ENCODE assay signal across 8 cellular contexts in genomic region chr5:119341452-119342349, GRCh38. TPM values are rescaled to one million over a fixed set of nuclear protein-coding genes. Genes with fewer than 3 reads are reported as not detected.
DNase-seq lines count a peak whose midpoint lies in the region; ATAC-seq and TF ChIP-seq lines count a peak whose summit lies in the region.

No MANE protein-coding gene starts in this region.

- H3K27me3 Mint-ChIP-seq in activated CD4-positive, alpha-beta memory T cell treated with anti-CD3 and anti-CD28 coated beads for 36 hours, result no peaks in the 10 kb centered on the region
- H3K27me3 Mint-ChIP-seq in endothelial cell (ENCODE audit: unreplicated experiment), result peaks cover 2% of the 10 kb centered on the region

- ATAC-seq in GM19397 (IDR thresholded peaks at IDR 0.05; ENCODE audit: unreplicated experiment) (peak; percentile 50), HG03280 (IDR thresholded peaks at IDR 0.05; ENCODE audit: unreplicated experiment) (peak; percentile 55)

- DNase-seq in CD1c-positive myeloid dendritic cell (ENCODE audit: extremely low spot score) (peak; percentile 86), endothelial cell (ENCODE audit: low spot score) (no peak), GM10266 (ENCODE audit: extremely low spot score) (no peak), cerebellar nuclear complex (lab: John Stamatoyannopoulos, UW) (no peak), putamen (ENCODE audit: low spot score) (no peak)
- DNase-seq in activated CD4-positive, alpha-beta memory T cell treated with anti-CD3 and anti-CD28 coated beads for 36 hours, result no peak

- CTCF ChIA-PET in activated CD4-positive, alpha-beta memory T cell treated with anti-CD3 and anti-CD28 coated beads for 36 hours (lab: Charles Lee), result interaction anchor here (0.7 to 5.2 kb wide), 14 partner anchors 10 to 354 kb away, joined by 3 to 30 read pairs (median 3); partner anchors contain the start of genes DTWD2 and TNFAIP8

- peaks cover 10% of the 10 kb centered on the region for H3K36me3 Mint-ChIP-seq in activated CD4-positive, alpha-beta memory T cell treated with anti-CD3 and anti-CD28 coated beads for 36 hours
- H3K36me3 Mint-ChIP-seq in endothelial cell (ENCODE audit: low read depth, unreplicated experiment), result no peaks in the 10 kb centered on the region

- intact Hi-C loops in activated CD4-positive, alpha-beta memory T cell treated with anti-CD3 and anti-CD28 coated beads for 36 hours (cut with micrococcal nuclease), result loop anchor here (1.0 to 5.0 kb wide), 8 partner anchors 8 to 354 kb away; partner anchors contain the start of gene DTWD2

- POLR2A ChIA-PET in activated CD4-positive, alpha-beta memory T cell treated with anti-CD3 and anti-CD28 coated beads for 36 hours (lab: Charles Lee), result interaction anchor here (0.9 to 21.3 kb wide), 14 partner anchors 8 to 261 kb away, joined by 3 to 504 read pairs (median 4); partner anchors contain the start of gene TNFAIP8

- peaks cover 95% of the 10 kb centered on the region for H3K4me1 Mint-ChIP-seq in activated CD4-positive, alpha-beta memory T cell treated with anti-CD3 and anti-CD28 coated beads for 36 hours (ENCODE audit: low read depth)
- H3K4me1 Mint-ChIP-seq in endothelial cell (ENCODE audit: unreplicated experiment), result peaks cover 3% of the 10 kb centered on the region

- no peaks in the 10 kb centered on the region for H3K9me3 Mint-ChIP-seq in activated CD4-positive, alpha-beta memory T cell treated with anti-CD3 and anti-CD28 coated beads for 36 hours
- H3K9me3 Mint-ChIP-seq in endothelial cell (ENCODE audit: unreplicated experiment), result no peaks in the 10 kb centered on the region

- H3K4me3 Mint-ChIP-seq in activated CD4-positive, alpha-beta memory T cell treated with anti-CD3 and anti-CD28 coated beads for 36 hours, result peak overlapping the region; percentile 66
- no peak overlapping the region for H3K4me3 Mint-ChIP-seq in endothelial cell (ENCODE audit: unreplicated experiment)

- peak overlapping the region; percentile 93 for H3K27ac Mint-ChIP-seq in activated CD4-positive, alpha-beta memory T cell treated with anti-CD3 and anti-CD28 coated beads for 36 hours
- H3K27ac Mint-ChIP-seq in endothelial cell (ENCODE audit: unreplicated experiment), result no peak overlapping the region

- TF ChIP-seq CTCF in endothelial cell (IDR thresholded peaks at IDR 0.05; ENCODE audit: unreplicated experiment) (no peak), GM10266 (IDR thresholded peaks at IDR 0.05; ENCODE audit: control insufficient read depth, insufficient read depth, low read depth, missing control alignments) (no peak)

RNA-seq across cellular contexts. Expression of gene TNFAIP8, which starts 14.1 kb away (rescaled TPM):
- 100 to 1,000 TPM; 153 to 159 TPM for total RNA-seq in activated CD4-positive, alpha-beta memory T cell treated with anti-CD3 and anti-CD28 coated beads for 36 hours
- total RNA-seq in endothelial cell (ENCODE audit: unreplicated experiment), result 7.9 TPM

Comparison
In these comparisons a context has a peak if more than half of its experiments do, and no peak if none do; other contexts are left out.
1. RNA of gene TNFAIP8, which starts 14.1 kb away (total RNA-seq): 153 to 159 TPM in activated CD4-positive, alpha-beta memory T cell treated with anti-CD3 and anti-CD28 coated beads for 36 hours; 7.9 TPM in endothelial cell (single experiment); every median in the first group is over 10 times any median in the second.